Comparison of ENCODE assay signal across 27 cellular contexts in genomic region chr13:25429466-25429865, GRCh38. TPM values are rescaled to one million over a fixed set of nuclear protein-coding genes. Genes with fewer than 3 reads are reported as not detected.
DNase-seq lines count a peak whose midpoint lies in the region; ATAC-seq and TF ChIP-seq lines count a peak whose summit lies in the region.
"Had no signal": no experiment of that assay in that cellular context is flagged by ENCODE, and none has a peak within 500 bp of the region (broad histone marks: within the 10 kb centered on the region; RNA-seq: fewer than 3 reads in every experiment).

No MANE protein-coding gene starts in this region.

- H2BK120ac ChIP-seq in mesenchymal stem cell (ENCODE audit: low read depth, low read length), result no peak overlapping the region

- H3K4me3 Mint-ChIP-seq in WTC11, result no peak overlapping the region
- H3K4me3 Mint-ChIP-seq: CD14-positive monocyte; CD8-positive, alpha-beta memory T cell had no signal

- no peak for TF ChIP-seq CTCF in WTC11 (IDR thresholded peaks at IDR 0.05)
- TF ChIP-seq CTCF in RWPE1 (conservative IDR thresholded peaks at IDR 0.05; ENCODE audit: low read depth), result no peak

- no peak overlapping the region for H3K4me3 ChIP-seq in mesenchymal stem cell (ENCODE audit: insufficient read depth in 1 of 2, low read depth in 1 of 2, low read length in 2 of 2)
- H3K4me3 ChIP-seq: SK-N-MC had no signal

- peaks cover 24% of the 10 kb centered on the region for H3K9me3 Mint-ChIP-seq in WTC11
- H3K9me3 Mint-ChIP-seq: CD8-positive, alpha-beta memory T cell had no signal

- no peaks in the 10 kb centered on the region for H3K27me3 ChIP-seq in mesenchymal stem cell (ENCODE audit: control insufficient read depth in 1 of 2, insufficient read depth in 1 of 2, low read length in 2 of 2)
- H3K27me3 ChIP-seq: BE2C had no signal

- H3K4me2 ChIP-seq in mesenchymal stem cell (ENCODE audit: low read length, poor library complexity, severe bottlenecking), result no peak overlapping the region

- no peak overlapping the region for H3K14ac ChIP-seq in mesenchymal stem cell (ENCODE audit: low read length in 2 of 2)

- H3K4me1 Mint-ChIP-seq in WTC11, result no peaks in the 10 kb centered on the region
- H3K4me1 Mint-ChIP-seq: CD14-positive monocyte; CD8-positive, alpha-beta memory T cell had no signal

- H3K27ac ChIP-seq in mesenchymal stem cell (ENCODE audit: low read length, poor library complexity, severe bottlenecking), result peak overlapping the region; percentile 76
- H3K27ac ChIP-seq in RWPE1, result no peak overlapping the region
- H3K27ac ChIP-seq: 22Rv1, SK-N-MC had no signal

- H3K36me3 Mint-ChIP-seq in WTC11, result peaks cover 17% of the 10 kb centered on the region
- H3K36me3 Mint-ChIP-seq: CD14-positive monocyte; CD8-positive, alpha-beta memory T cell had no signal

- no peak overlapping the region for H3K18ac ChIP-seq in mesenchymal stem cell (ENCODE audit: low read depth in 1 of 2, low read length in 2 of 2)

- no peaks in the 10 kb centered on the region for H3K79me1 ChIP-seq in mesenchymal stem cell (replicated peaks; ENCODE audit: low read length, poor library complexity, severe bottlenecking)

- H3K9ac ChIP-seq in mesenchymal stem cell (ENCODE audit: low read length), result no peak overlapping the region

- DNase-seq in DMS53 (lab: John Stamatoyannopoulos, UW), result peak; percentile 6
- DNase-seq in DMS53 treated with DMSO at 0.1 percent for 48 hours (lab: John Stamatoyannopoulos, UW; ENCODE audit: unreplicated experiment), result no peak
- peak; percentile 2 for DNase-seq in astrocyte of the hippocampus (ENCODE audit: low read depth, low spot score)
- no peak for DNase-seq in mesenchymal stem cell
- DNase-seq in WTC11 (ENCODE audit: low spot score), result no peak
- no peak for DNase-seq in RWPE1 (ENCODE audit: low spot score)
- no peak for DNase-seq in globus pallidus (ENCODE audit: low spot score)
- DNase-seq: BE2C; CD8-positive, alpha-beta memory T cell; DMS153; NCI-H1048; NCI-H1417 treated with DMSO at 0.1 percent for 48 hours; NCI-H187; NCI-H2081 treated with DMSO at 0.1 percent for 48 hours; NCI-H2171; NCI-H226; NCI-H510A; NCI-H69; SIG-M5 had no signal

- H2BK5ac ChIP-seq in mesenchymal stem cell (ENCODE audit: low read depth, low read length, poor library complexity, severe bottlenecking), result no peak overlapping the region

- 91% methylated on average over 6 of the region's 6 CpGs for WGBS in mesenchymal stem cell

- CTCF ChIA-PET in WTC11 (lab: Charles Lee) (no interaction called here), RWPE1 (lab: Yijun Ruan, JAX) (no interaction called here)

- peaks cover 14% of the 10 kb centered on the region for H3K4me1 ChIP-seq in mesenchymal stem cell (ENCODE audit: control insufficient read depth, insufficient read depth, low read depth, low read length)
- H3K4me1 ChIP-seq: BE2C had no signal

- H4K91ac ChIP-seq in mesenchymal stem cell (ENCODE audit: low read length), result no peak overlapping the region

- H3K36me3 ChIP-seq in mesenchymal stem cell (ENCODE audit: control insufficient read depth in 1 of 2, insufficient read depth in 2 of 2, low read depth in 1 of 2, low read length in 2 of 2), result no peaks in the 10 kb centered on the region
- H3K36me3 ChIP-seq: BE2C had no signal

- no peak overlapping the region for H2AFZ ChIP-seq in mesenchymal stem cell (ENCODE audit: low read depth, low read length)

- no peak overlapping the region for H3K27ac Mint-ChIP-seq in WTC11
- H3K27ac Mint-ChIP-seq: CD8-positive, alpha-beta memory T cell had no signal

- ATAC-seq in WTC11, result no peak
- no peak for ATAC-seq in GM21737 (IDR thresholded peaks at IDR 0.05; ENCODE audit: unreplicated experiment)
- ATAC-seq: HCT116, Panc1 had no signal

- peaks cover 8% of the 10 kb centered on the region for H3K27me3 Mint-ChIP-seq in WTC11 (ENCODE audit: low read depth)

- H2BK12ac ChIP-seq in mesenchymal stem cell (ENCODE audit: low read length in 2 of 2), result no peak overlapping the region

- no peak overlapping the region for H2BK15ac ChIP-seq in mesenchymal stem cell (ENCODE audit: low read depth, poor library complexity, severe bottlenecking)

- H3K9me3 ChIP-seq in mesenchymal stem cell (ENCODE audit: control insufficient read depth, low read length), result no peaks in the 10 kb centered on the region
- H3K9me3 ChIP-seq: BE2C had no signal

- H3K4ac ChIP-seq in mesenchymal stem cell (ENCODE audit: low read depth in 1 of 2, low read length in 2 of 2), result no peak overlapping the region

- no peak overlapping the region for H3K23ac ChIP-seq in mesenchymal stem cell (ENCODE audit: low read length in 2 of 2)

- H4K8ac ChIP-seq in mesenchymal stem cell (ENCODE audit: low read length), result no peak overlapping the region

- POLR2A ChIA-PET in WTC11 (lab: Charles Lee), result no interaction called here
- POLR2A ChIA-PET in RWPE1 (lab: Yijun Ruan, JAX; ENCODE audit: low non-redundant PET), result no interaction called here

- H2AK5ac ChIP-seq in mesenchymal stem cell (ENCODE audit: low read length, severe bottlenecking), result no peak overlapping the region

TF ChIP-seq in WTC11, 78 proteins besides CTCF, POLR2A, EP300 and RAD21:
- TF ChIP-seq ZNF219 (CRISPR knock-in tag; IDR thresholded peaks at IDR 0.05; ENCODE audit: borderline replicate concordance) (no peak), ATF1 (CRISPR knock-in tag; IDR thresholded peaks at IDR 0.05) (no peak), PRRX2 (CRISPR knock-in tag; IDR thresholded peaks at IDR 0.05) (no peak), ZNF416 (CRISPR knock-in tag; IDR thresholded peaks at IDR 0.05) (no peak), ESRRA (CRISPR knock-in tag; IDR thresholded peaks at IDR 0.05; ENCODE audit: borderline replicate concordance) (no peak), ZNF281 (CRISPR knock-in tag; IDR thresholded peaks at IDR 0.05) (no peak), CREB1 (CRISPR knock-in tag; IDR thresholded peaks at IDR 0.05) (no peak), OVOL2 (CRISPR knock-in tag; IDR thresholded peaks at IDR 0.05; ENCODE audit: borderline replicate concordance) (no peak), HMGXB4 (CRISPR knock-in tag; IDR thresholded peaks at IDR 0.05) (no peak), FOXP1 (CRISPR knock-in tag; IDR thresholded peaks at IDR 0.05; ENCODE audit: borderline replicate concordance) (no peak), ZNF425 (CRISPR knock-in tag; conservative IDR thresholded peaks at IDR 0.05) (no peak), ZNF232 (CRISPR knock-in tag; IDR thresholded peaks at IDR 0.05) (no peak), EMX1 (CRISPR knock-in tag; IDR thresholded peaks at IDR 0.05) (no peak)

RNA-seq across cellular contexts. Expression of gene ATP8A2, which starts 57.7 kb away (rescaled TPM):
- 0.33 TPM for polyA plus RNA-seq in mesenchymal stem cell (2013, experiment 1 of 2)
- 0.27 TPM for polyA plus RNA-seq in mesenchymal stem cell (2013, experiment 2 of 2)
- total RNA-seq in WTC11 (2021), result 4.0 to 5.2 TPM (median 5.0 TPM) in 3 replicates
- total RNA-seq: HT-29, OCI-LY7 had no signal
- polyA plus RNA-seq: CD14-positive monocyte had no signal

Comparison
In these comparisons a context has a peak if more than half of its experiments do, and no peak if none do; other contexts are left out.
1. DNase-seq: peak in DMS53 (single experiment) and astrocyte of the hippocampus (single experiment); none in DMS53 treated with DMSO at 0.1 percent for 48 hours (single experiment), mesenchymal stem cell (single experiment), WTC11 (single experiment), RWPE1 (single experiment) and globus pallidus (single experiment).